ENCODE assay signal across 13 cellular contexts in the genomic region with DNA sequence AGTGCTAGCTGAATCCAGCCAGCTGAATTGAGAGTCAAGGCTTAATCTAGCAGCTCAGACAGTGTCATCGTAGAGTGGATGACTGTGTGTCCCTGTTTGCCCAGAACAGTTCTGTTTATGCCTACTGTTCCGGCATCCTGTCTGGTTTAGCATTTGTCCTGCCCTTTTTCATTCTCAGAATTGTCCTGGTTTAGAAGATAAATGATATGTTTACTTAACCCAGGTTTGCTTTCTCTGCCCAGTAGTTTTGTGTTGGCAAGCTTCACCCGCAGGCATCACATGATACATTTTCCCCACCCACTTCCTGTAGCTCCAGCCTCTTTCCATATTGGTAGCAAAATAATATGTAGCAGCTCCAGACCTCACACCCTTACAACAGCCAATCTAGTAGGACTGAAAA. TPM values are rescaled to one million over a fixed set of nuclear protein-coding genes. Genes with fewer than 3 reads are reported as not detected.
DNase-seq lines count a peak whose midpoint lies in the region; ATAC-seq, FAIRE-seq and TF ChIP-seq lines count a peak whose summit lies in the region.
"Had no signal": no experiment of that assay in that cellular context is flagged by ENCODE, and none has a peak within 500 bp of the region (broad histone marks: within the 10 kb centered on the region; RNA-seq: fewer than 3 reads in every experiment).

No MANE protein-coding gene starts in this region.

- no peaks in the 10 kb centered on the region for H3K36me3 ChIP-seq in H1 (ENCODE audit: control insufficient read depth in 2 of 4, insufficient read depth in 4 of 4, low read length in 3 of 4)
- no peaks in the 10 kb centered on the region for H3K36me3 ChIP-seq in muscle layer of colon (ENCODE audit: insufficient read depth, low read length)
- H3K36me3 ChIP-seq in testis (ENCODE audit: low read depth, missing control alignments) = no peaks in the 10 kb centered on the region

- no peak overlapping the region for H2BK120ac ChIP-seq in H1 (replicated peaks; ENCODE audit: low read depth, low read length)

- H3K9ac ChIP-seq in H1 (replicated peaks in 1 of 4; ENCODE audit: extremely low read depth in 1 of 4, low read depth in 3 of 4, low read length in 3 of 4) (no peak overlapping the region), muscle layer of colon (ENCODE audit: low read length) (no peak overlapping the region)

- intact Hi-C loops in testis (cut with DNase I; ENCODE audit: low total_unique reads) = no loop called here

- H2BK20ac ChIP-seq in H1 (ENCODE audit: low read length) = no peak overlapping the region

- no peak overlapping the region for H3K14ac ChIP-seq in H1 (ENCODE audit: insufficient read length)

- H3K9me3 ChIP-seq in H1 (ENCODE audit: insufficient read depth in 2 of 2, low read depth in 1 of 2, low read length in 1 of 2) (no peaks in the 10 kb centered on the region), muscle layer of colon (ENCODE audit: low read length) (no peaks in the 10 kb centered on the region), testis (no peaks in the 10 kb centered on the region)

- TF ChIP-seq POLR2A in H1 (IDR thresholded peaks at IDR 0.05; ENCODE audit: control extremely low read depth in 1 of 2, low read depth in 2 of 2, low read length in 2 of 2) = no peak
- TF ChIP-seq POLR2A in testis (IDR thresholded peaks at IDR 0.05) = no peak

- no peak overlapping the region for H3K23ac ChIP-seq in H1 (ENCODE audit: insufficient read length)

- H3K4me1 ChIP-seq in H1 (replicated peaks in 1 of 4; ENCODE audit: control insufficient read depth in 3 of 4, insufficient read depth in 4 of 4, low read length in 3 of 4) (peaks cover 0 to 3% (median 0%) of the 10 kb centered on the region in 4 experiments; a peak in 1 of 7 replicates), muscle layer of colon (ENCODE audit: insufficient read depth, low read length) (peaks cover 16% of the 10 kb centered on the region), testis (no peaks in the 10 kb centered on the region)

- no peaks in the 10 kb centered on the region for H3K27me3 ChIP-seq in H1 (replicated peaks in 1 of 4; ENCODE audit: control insufficient read depth in 3 of 4, extremely low read depth in 1 of 4, insufficient read depth in 3 of 4, low read length in 3 of 4)
- H3K27me3 ChIP-seq in muscle layer of colon (ENCODE audit: control insufficient read depth in 1 of 2, insufficient read depth in 2 of 2, low read length in 2 of 2) = no peaks in the 10 kb centered on the region
- H3K27me3 ChIP-seq in testis = no peaks in the 10 kb centered on the region

- no peak overlapping the region for H4K5ac ChIP-seq in H1 (ENCODE audit: insufficient read length, low read depth, low read length)

- TF ChIP-seq EP300 in H1 (IDR thresholded peaks at IDR 0.05; ENCODE audit: borderline replicate concordance in 1 of 2, low read depth in 2 of 2, low read length in 2 of 2) = no peak

- no peaks in the 10 kb centered on the region for H3K23me2 ChIP-seq in H1 (ENCODE audit: low read depth, low read length)

- no peak overlapping the region for H4K91ac ChIP-seq in H1 (replicated peaks; ENCODE audit: insufficient read length, low read length)

- no peak overlapping the region for H3K27ac ChIP-seq in H1 (ENCODE audit: low read depth, low read length)
- peak overlapping the region; percentile 52 for H3K27ac ChIP-seq in muscle layer of colon (ENCODE audit: low read depth, low read length)
- H3K27ac ChIP-seq in testis = no peak overlapping the region

- H3K4ac ChIP-seq in H1 (replicated peaks; ENCODE audit: insufficient read length, low read depth, low read length) = no peak overlapping the region

- H4K8ac ChIP-seq in H1 (ENCODE audit: extremely low read depth, insufficient read depth, low read length) = no peak overlapping the region

- WGBS in H1 (ENCODE audit: extremely low coverage in 1 of 2, insufficient coverage in 1 of 2, insufficient read length in 1 of 2, insufficient replicate concordance in 2 of 2, low coverage in 1 of 2, low lambda C conversion rate in 2 of 2, missing lambda C conversion rate in 1 of 2), 2 experiments = 94% methylated on average over 3 of the region's 3 CpGs; no CpG with 5 or more reads in 1 of the 2 experiments
- WGBS in testis, 2 donors = 76 to 86% methylated on average over 3 of the region's 3 CpGs

- POLR2A ChIA-PET in H1 (lab: Charles Lee; ENCODE audit: partially characterized antibody) = interaction anchor here (1.9 kb wide), 1 partner anchor 40 kb away, joined by 6 read pairs; a partner anchor contains a TSS

- no peak overlapping the region for H3K18ac ChIP-seq in H1 (ENCODE audit: extremely low read depth, low read length)

- no peak overlapping the region for H2BK15ac ChIP-seq in H1 (ENCODE audit: low read length)

- DNase-seq in COLO668 (lab: John Stamatoyannopoulos, UW; ENCODE audit: unreplicated experiment) (peak; percentile 21), NCI-H2081 treated with DMSO at 0.1 percent for 48 hours (lab: John Stamatoyannopoulos, UW) (peak; percentile 53), H1 (ENCODE audit: low read depth in 1 of 2, low spot score in 2 of 2) (no peak), GM19238 (ENCODE audit: insufficient read length, low spot score) (no peak), testis (no peak)
- DNase-seq: activated naive CD4-positive, alpha-beta T cell treated with anti-CD3 and anti-CD28 coated beads, Interleukin-2, amount 50 U/mL, for 16 hours; GDM1; NCI-H1417 treated with DMSO at 0.1 percent for 48 hours; stimulated activated CD8-positive, alpha-beta memory T cell treated with anti-CD3 and anti-CD28 coated beads, Interleukin-4, amount 100 ng/mL, for 48 hours had no signal

- H3K56ac ChIP-seq in H1 (replicated peaks; ENCODE audit: insufficient read length, low read depth, low read length) = no peak overlapping the region

- H2BK12ac ChIP-seq in H1 (ENCODE audit: low read depth, low read length) = no peak overlapping the region

- peak overlapping the region; percentile 83 for H2AFZ ChIP-seq in H1 (ENCODE audit: low read length)

- CTCF ChIA-PET in H1 (lab: Charles Lee; ENCODE audit: partially characterized antibody) = interaction anchor here (0.8 to 1.3 kb wide), 2 partner anchors 11 to 114 kb away, joined by 3 to 4 read pairs; no protein-coding TSS in a partner anchor

- no peak overlapping the region for H3K4me2 ChIP-seq in H1 (ENCODE audit: insufficient read depth in 1 of 2, low read depth in 2 of 2, low read length in 2 of 2)

- H3K79me1 ChIP-seq in H1 (ENCODE audit: low read depth, low read length) = no peaks in the 10 kb centered on the region

- no peak overlapping the region for H2AK5ac ChIP-seq in H1 (ENCODE audit: low read depth, low read length)

- H4K20me1 ChIP-seq in H1 (replicated peaks in 1 of 2; ENCODE audit: control insufficient read depth in 1 of 2, insufficient read depth in 2 of 2, low read length in 2 of 2) = no peaks in the 10 kb centered on the region

- no peak for ATAC-seq in GM19035 (IDR thresholded peaks at IDR 0.05; ENCODE audit: unreplicated experiment)
- ATAC-seq in GM21528 (IDR thresholded peaks at IDR 0.05; ENCODE audit: low FRiP score, unreplicated experiment) = no peak
- ATAC-seq: sciatic nerve had no signal

- no peak overlapping the region for H2BK5ac ChIP-seq in H1 (ENCODE audit: low read depth, low read length)

- no peaks in the 10 kb centered on the region for H3K79me2 ChIP-seq in H1 (ENCODE audit: control insufficient read depth in 1 of 2, insufficient read depth in 2 of 2, low read length in 2 of 2)

- TF ChIP-seq CTCF in H1 (IDR thresholded peaks at IDR 0.05; ENCODE audit: control extremely low read depth in 1 of 3, insufficient read depth in 1 of 3, low read depth in 1 of 3, low read length in 3 of 3) (no peak), testis (IDR thresholded peaks at IDR 0.05) (no peak)

- no peak for FAIRE-seq in H1 (lab: Jason Lieb, UNC)

- H3K4me3 ChIP-seq in H1 (ENCODE audit: extremely low read depth in 1 of 4, insufficient read depth in 2 of 4, low read depth in 3 of 4, low read length in 4 of 4) (no peak overlapping the region), muscle layer of colon (ENCODE audit: low read depth in 1 of 2, low read length in 2 of 2) (no peak overlapping the region), testis (no peak overlapping the region)

- TF ChIP-seq RAD21 in H1 (IDR thresholded peaks at IDR 0.05 in 1 of 2, conservative IDR thresholded peaks at IDR 0.05 in 1 of 2; ENCODE audit: low read depth in 2 of 2, low read length in 2 of 2) = no peak

TF ChIP-seq in H1, 55 proteins besides CTCF, POLR2A, EP300 and RAD21:
- TF ChIP-seq CBX5 (IDR thresholded peaks at IDR 0.05; ENCODE audit: low read depth, low read length) (no peak), JUN (IDR thresholded peaks at IDR 0.05; ENCODE audit: low read depth, low read length) (no peak), NRF1 (IDR thresholded peaks at IDR 0.05; ENCODE audit: low read depth, low read length) (no peak), POU5F1 (IDR thresholded peaks at IDR 0.05; ENCODE audit: low read depth, low read length) (no peak), KDM1A (IDR thresholded peaks at IDR 0.05; ENCODE audit: borderline replicate concordance, low read length) (no peak), JUND (IDR thresholded peaks at IDR 0.05; ENCODE audit: low read length) (no peak), TAF7 (optimal IDR thresholded peaks at IDR 0.05; ENCODE audit: borderline replicate concordance, low read depth, low read length) (no peak), SIX5 (IDR thresholded peaks at IDR 0.05; ENCODE audit: low read depth, low read length) (no peak), SP2 (IDR thresholded peaks at IDR 0.05; ENCODE audit: low read length) (no peak), TEAD4 (IDR thresholded peaks at IDR 0.05; ENCODE audit: low read depth, low read length) (no peak)

RNA-seq across cellular contexts. Expression of a gene that starts 41.2 kb away (rescaled TPM):
- total RNA-seq in H1 (2021; fragmentation: NEBNext Ultra II Directional; extraction: Animal tissue kit (Norgen Biotek cat#: 25700)) = 11.4 and 12.4 TPM in 2 replicates
- polyA plus RNA-seq in H1 (2011; rRNA removed) (6.7 and 7.9 TPM in 2 replicates), testis (ENCODE audit: insufficient read depth, low read depth, low replicate concordance) (14.6 TPM)
- polyA plus RNA-seq in H1 (2011; cell fraction: cytosol; rRNA removed) = 6.9 TPM
- polyA plus RNA-seq in H1 (2011; cell fraction: nucleus; rRNA removed) = 13.6 TPM
- 6.3 to 8.9 TPM (median 7.9 TPM) in 4 replicates for polyA plus RNA-seq in H1 (2012, experiment 1 of 2)
- 0.88 TPM for polyA plus RNA-seq in H1 (2012, experiment 2 of 2)
- 7.7 TPM for polyA plus RNA-seq in H1 (2013, experiment 1 of 2)
- 7.1 TPM for polyA plus RNA-seq in H1 (2013, experiment 2 of 2)
- polyA minus RNA-seq in H1 (2011; rRNA and poly(A)+ RNA removed) = 28.0 and 30.8 TPM in 2 replicates
- 11.1 TPM for polyA minus RNA-seq in H1 (2011; cell fraction: cytosol; rRNA and poly(A)+ RNA removed)
- 17.0 TPM for polyA minus RNA-seq in H1 (2011; cell fraction: nucleus; rRNA and poly(A)+ RNA removed)
- 10 to 100 TPM; 16.5 to 18.0 TPM for total RNA-seq in testis

Comparison
In these comparisons a context has a peak if more than half of its experiments do, and no peak if none do; other contexts are left out.
1. DNase-seq: peak in COLO668 (single experiment) and NCI-H2081 treated with DMSO at 0.1 percent for 48 hours (single experiment); none in H1 (0 of 2), GM19238 (single experiment) and testis (single experiment).